8 cellular contexts compared by ENCODE assay signal in genomic region chr11:34997872-34998548, GRCh38.
DNase-seq lines count a peak whose midpoint lies in the region; ATAC-seq and FAIRE-seq lines count a peak whose summit lies in the region.

No MANE protein-coding gene starts in this region.

- H3K4me3 ChIP-seq in skeletal muscle satellite cell (ENCODE audit: low read length): no peak overlapping the region

- no peak for ATAC-seq in GM21360 (IDR thresholded peaks at IDR 0.05; ENCODE audit: unreplicated experiment)

- DNase-seq in NCI-H748 (lab: John Stamatoyannopoulos, UW; ENCODE audit: unreplicated experiment): peak; percentile 6
- no peak for DNase-seq in NCI-H748 treated with DMSO at 0.1 percent for 48 hours (lab: John Stamatoyannopoulos, UW)
- DNase-seq in RCC 7860 (ENCODE audit: low spot score): peak; percentile 30
- DNase-seq in epidermal melanocyte (ENCODE audit: insufficient read length, low spot score): peak; percentile 44
- no peak for DNase-seq in NCI-H446 (lab: John Stamatoyannopoulos, UW)
- no peak for DNase-seq in activated gamma-delta T cell treated with Interleukin-2 at 50 U/mL for 16 hours

- FAIRE-seq in RCC 7860 (lab: Jason Lieb, UNC): peak; percentile 73

- H3K4me1 ChIP-seq in skeletal muscle satellite cell (ENCODE audit: control insufficient read depth, insufficient read depth, low read length): peaks cover 8% of the 10 kb centered on the region

- no peak overlapping the region for H3K9ac ChIP-seq in skeletal muscle satellite cell (ENCODE audit: low read depth, low read length)

- H3K36me3 ChIP-seq in skeletal muscle satellite cell (ENCODE audit: insufficient read depth, low read length): peaks cover 3% of the 10 kb centered on the region

- peak overlapping the region; percentile 23 for H3K4me2 ChIP-seq in skeletal muscle satellite cell (ENCODE audit: low read length)

- H3K27me3 ChIP-seq in skeletal muscle satellite cell (ENCODE audit: control insufficient read depth, insufficient read depth, low read length): no peaks in the 10 kb centered on the region

- H3K9me3 ChIP-seq in skeletal muscle satellite cell (replicated peaks; ENCODE audit: low read length): no peaks in the 10 kb centered on the region

Comparison
In these comparisons a context has a peak if more than half of its experiments do, and no peak if none do; other contexts are left out.
1. DNase-seq: peak in NCI-H748 (single experiment), RCC 7860 (single experiment) and epidermal melanocyte (single experiment); none in NCI-H748 treated with DMSO at 0.1 percent for 48 hours (single experiment), NCI-H446 (0 of 2) and activated gamma-delta T cell treated with Interleukin-2 at 50 U/mL for 16 hours (single experiment).